10 cellular contexts compared by ENCODE assay signal in the genomic region with DNA sequence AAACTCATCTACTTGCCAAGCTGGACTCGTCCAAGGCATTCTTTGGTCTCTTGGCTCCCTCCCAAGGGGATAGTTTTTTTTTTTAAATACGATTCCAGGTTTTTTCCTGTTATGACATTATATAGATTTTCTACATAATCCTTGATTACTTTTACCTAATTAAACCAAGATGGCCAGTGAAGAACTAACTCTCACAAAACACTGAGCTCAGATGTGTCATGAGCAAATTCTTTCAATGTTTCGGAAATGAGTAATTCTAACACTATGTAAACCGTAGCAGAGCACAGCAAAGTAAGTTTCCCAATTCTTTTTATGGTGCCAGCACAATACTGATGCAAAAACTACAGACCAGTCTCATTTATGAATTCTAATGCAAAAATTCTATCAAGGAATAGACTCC. TPM values are rescaled to one million over a fixed set of nuclear protein-coding genes. Genes with fewer than 3 reads are reported as not detected.
A peak's percentile ranks its signal among the peaks of the same experiment; 100 is the strongest.
DNase-seq lines count a peak whose midpoint lies in the region; ATAC-seq and TF ChIP-seq lines count a peak whose summit lies in the region.
"Had no signal": no experiment of that assay in that cellular context is flagged by ENCODE, and none has a peak within 500 bp of the region (broad histone marks: within the 10 kb centered on the region; RNA-seq: fewer than 3 reads in every experiment).

No MANE protein-coding gene starts in this region.

- peaks cover 2% of the 10 kb centered on the region for H3K4me1 ChIP-seq in fibroblast of lung (ENCODE audit: control insufficient read depth, extremely low read depth, insufficient read depth, low read length)
- peaks cover 12% of the 10 kb centered on the region for H3K4me1 ChIP-seq in psoas muscle

- peaks cover 22% of the 10 kb centered on the region for H3K79me2 ChIP-seq in fibroblast of lung (ENCODE audit: control insufficient read depth, insufficient read depth, low read length)

- H3K27ac ChIP-seq in RWPE1: no peak overlapping the region
- H3K27ac ChIP-seq in fibroblast of lung (ENCODE audit: insufficient read depth, low read length): peak overlapping the region; percentile 30
- no peak overlapping the region for H3K27ac ChIP-seq in psoas muscle
- H3K27ac ChIP-seq: suprapubic skin had no signal

- H3K4me3 ChIP-seq in fibroblast of lung (replicated peaks in 1 of 4; ENCODE audit: control extremely low read depth in 1 of 4, insufficient read depth in 1 of 4, low read depth in 3 of 4, low read length in 4 of 4) (peak overlapping the region; percentile 17 to 80 (median 58)), psoas muscle (peak overlapping the region; percentile 98)
- H3K4me3 ChIP-seq: suprapubic skin had no signal

- no peaks in the 10 kb centered on the region for H3K27me3 ChIP-seq in fibroblast of lung (ENCODE audit: control insufficient read depth, insufficient read depth, low read length)
- H3K27me3 ChIP-seq in psoas muscle (ENCODE audit: insufficient read depth in 3 of 3, low read length in 2 of 3): no peaks in the 10 kb centered on the region
- H3K27me3 ChIP-seq: suprapubic skin had no signal

- H4K20me1 ChIP-seq in fibroblast of lung (ENCODE audit: control insufficient read depth, extremely low read depth, insufficient read depth, low read length): no peaks in the 10 kb centered on the region

- CTCF ChIA-PET in RWPE1 (lab: Yijun Ruan, JAX): interaction anchor here (0.6 to 1.1 kb wide), 3 partner anchors 38 to 655 kb away, joined by 3 to 4 read pairs (median 4); no protein-coding TSS in a partner anchor

- WGBS in psoas muscle, 3 donors: 55 to 66% (median 64%) methylated on average over 4 of the region's 4 CpGs

- intact Hi-C loops in psoas muscle (cut with DNase I): no loop called here

- no peak for TF ChIP-seq CTCF in RWPE1 (conservative IDR thresholded peaks at IDR 0.05; ENCODE audit: low read depth)
- no peak for TF ChIP-seq CTCF in fibroblast of lung (conservative IDR thresholded peaks at IDR 0.05 in 1 of 2, IDR thresholded peaks at IDR 0.05 in 1 of 2; ENCODE audit: low read depth in 1 of 2, low read length in 2 of 2)
- TF ChIP-seq CTCF in psoas muscle (IDR thresholded peaks at IDR 0.05): no peak

- peak; percentile 76 for DNase-seq in GM04504 (ENCODE audit: low read depth)
- DNase-seq in RWPE1 (ENCODE audit: low spot score): peak; percentile 66
- DNase-seq in fibroblast of lung (ENCODE audit: low read depth in 2 of 2): peak; percentile 60 to 82
- DNase-seq in psoas muscle: no peak
- no peak for DNase-seq in NCI-H2029 (lab: John Stamatoyannopoulos, UW)
- DNase-seq: effector memory CD8-positive, alpha-beta T cell had no signal

- H3K9ac ChIP-seq in fibroblast of lung (ENCODE audit: insufficient read depth, low read length): no peak overlapping the region

- peaks cover 2% of the 10 kb centered on the region for H3K36me3 ChIP-seq in fibroblast of lung (ENCODE audit: control insufficient read depth, insufficient read depth, low read length)
- peaks cover 4 to 14% of the 10 kb centered on the region in 2 donors for H3K36me3 ChIP-seq in psoas muscle (ENCODE audit: insufficient read depth in 1 of 2, low read depth in 1 of 2)

- H3K9me3 ChIP-seq in fibroblast of lung (ENCODE audit: control insufficient read depth, insufficient read depth, low read depth, low read length): no peaks in the 10 kb centered on the region
- H3K9me3 ChIP-seq in psoas muscle: no peaks in the 10 kb centered on the region
- H3K9me3 ChIP-seq: suprapubic skin had no signal

- H2AFZ ChIP-seq in fibroblast of lung (ENCODE audit: low read length): no peak overlapping the region

- ATAC-seq in psoas muscle: no peak
- no peak for ATAC-seq in HG03108 (IDR thresholded peaks at IDR 0.05; ENCODE audit: unreplicated experiment)
- ATAC-seq in GM19035 (IDR thresholded peaks at IDR 0.05; ENCODE audit: unreplicated experiment): no peak
- ATAC-seq: effector memory CD8-positive, alpha-beta T cell had no signal

- POLR2A ChIA-PET in RWPE1 (lab: Yijun Ruan, JAX; ENCODE audit: low non-redundant PET): no interaction called here

- H3K4me2 ChIP-seq in fibroblast of lung (ENCODE audit: extremely low read depth, insufficient read depth, low read length): peak overlapping the region; percentile 84

RNA-seq across cellular contexts. Expression of gene ZNF23, which starts 1.8 kb away (rescaled TPM):
- 14.1 and 24.8 TPM in 2 replicates for total RNA-seq in fibroblast of lung
- 11.8 and 12.2 TPM in 2 replicates for polyA plus RNA-seq in fibroblast of lung
- polyA plus RNA-seq in fibroblast of lung (2012): 11.4 and 12.1 TPM in 2 replicates
- polyA minus RNA-seq in fibroblast of lung (ENCODE audit: low replicate concordance): 11.4 and 13.5 TPM in 2 replicates
- 1 to 10 TPM; 3.8 to 7.2 (median 5.4) TPM for total RNA-seq in psoas muscle
- polyA plus RNA-seq in psoas muscle: 1 to 10 TPM; 4.8 to 9.3 (median 6.1) TPM

RNA-seq across cellular contexts. Expression of gene TLE7, which starts 18.4 kb away (rescaled TPM):
- total RNA-seq in fibroblast of lung: not detected in 2 replicates
- not detected in 2 replicates for polyA plus RNA-seq in fibroblast of lung
- polyA plus RNA-seq in fibroblast of lung (2012): not detected in 2 replicates
- polyA minus RNA-seq in fibroblast of lung (ENCODE audit: low replicate concordance): not detected in 2 replicates
- not detected for total RNA-seq in psoas muscle
- not detected for polyA plus RNA-seq in psoas muscle
- total RNA-seq: liver, suprapubic skin had no signal
- polyA plus RNA-seq: liver had no signal

RNA-seq across cellular contexts. Expression of gene ZNF19, which starts 28.9 kb away (rescaled TPM):
- total RNA-seq in fibroblast of lung (3.3 and 3.9 TPM in 2 replicates), psoas muscle (1 to 10 TPM; 1.2 to 2.2 (median 1.7) TPM)
- polyA plus RNA-seq in fibroblast of lung (1.3 and 1.8 TPM in 2 replicates), psoas muscle (1 to 10 TPM in 2 of 3 donors, under 1 TPM in 1; 0.92 to 1.2 (median 1.2) TPM)
- polyA plus RNA-seq in fibroblast of lung (2012): 1.0 and 1.4 TPM in 2 replicates
- 0.08 and 0.30 TPM in 2 replicates for polyA minus RNA-seq in fibroblast of lung (ENCODE audit: low replicate concordance)

Comparison
In these comparisons a context has a peak if more than half of its experiments do, and no peak if none do; other contexts are left out.
1. DNase-seq: peak in GM04504 (single experiment), RWPE1 (single experiment) and fibroblast of lung (2 of 2); none in psoas muscle (0 of 2) and NCI-H2029 (single experiment).